ENCODE assay signal across 29 cellular contexts in genomic region chrX:151167791-151168345, GRCh38. TPM values are rescaled to one million over a fixed set of nuclear protein-coding genes. Genes with fewer than 3 reads are reported as not detected.
"Had no signal": no experiment of that assay in that cellular context is flagged by ENCODE, and none has a peak within 500 bp of the region (broad histone marks: within the 10 kb centered on the region; RNA-seq: fewer than 3 reads in every experiment).

No MANE protein-coding gene starts in this region.

- H3K4me3 ChIP-seq: adrenal gland, breast epithelium, coronary artery, K562, PC-9 had no signal

- H3K4me3 Mint-ChIP-seq: activated CD8-positive, alpha-beta T cell treated with anti-CD3 and anti-CD28 coated beads, Interleukin-2, amount 10 ng/mL, durations not matched to agents 7 days and 5 days; activated naive CD8-positive, alpha-beta T cell treated with anti-CD3 and anti-CD28 coated beads, Interleukin-2, amount 10 ng/mL, durations not matched to agents 7 days and 5 days; T-cell had no signal

- H3K9me3 Mint-ChIP-seq: activated naive CD8-positive, alpha-beta T cell treated with anti-CD3 and anti-CD28 coated beads, Interleukin-2, amount 10 ng/mL, durations not matched to agents 7 days and 5 days; T-cell had no signal

- H2AFZ ChIP-seq: PC-9 had no signal

- ATAC-seq: activated CD4-positive, CD25-positive, alpha-beta regulatory T cell treated with anti-CD3 and anti-CD28 coated beads, Interleukin-2, amount 50 U/mL, for 24 hours; activated CD8-positive, alpha-beta T cell treated with anti-CD3 and anti-CD28 coated beads, Interleukin-2, amount 10 ng/mL, durations not matched to agents 7 days and 5 days; K562; T-cell had no signal

- H3K9me3 ChIP-seq: adrenal gland had no signal

- H3K4me1 Mint-ChIP-seq: activated naive CD8-positive, alpha-beta T cell treated with anti-CD3 and anti-CD28 coated beads, Interleukin-2, amount 10 ng/mL, durations not matched to agents 7 days and 5 days; T-cell had no signal

- H3K36me3 Mint-ChIP-seq: activated naive CD8-positive, alpha-beta T cell treated with anti-CD3 and anti-CD28 coated beads, Interleukin-2, amount 10 ng/mL, durations not matched to agents 7 days and 5 days; T-cell had no signal

- H3K27ac ChIP-seq: adrenal gland, breast epithelium, coronary artery, PC-9, WERI-Rb-1 had no signal

- DNase-seq: activated CD4-positive, alpha-beta T cell treated with anti-CD3 and anti-CD28 coated beads for 4 hours; activated CD4-positive, alpha-beta T cell treated with anti-CD3 and anti-CD28 coated beads, Interleukin-2, amount 50 U/mL, for 4 hours; activated CD8-positive, alpha-beta memory T cell treated with anti-CD3 and anti-CD28 coated beads, Interleukin-2, amount 50 U/mL, for 48 hours; activated CD8-positive, alpha-beta T cell treated with anti-CD3 and anti-CD28 coated beads, Interleukin-2, amount 10 ng/mL, durations not matched to agents 7 days and 5 days; activated naive CD4-positive, alpha-beta T cell treated with anti-CD3 and anti-CD28 coated beads, Interleukin-2, amount 50 U/mL, for 16 hours; activated naive CD8-positive, alpha-beta T cell treated with anti-CD3 and anti-CD28 coated beads, Interleukin-2, amount 10 ng/mL, durations not matched to agents 7 days and 5 days; activated T-cell treated with anti-CD3 and anti-CD28 coated beads, Interleukin-2, amount 50 U/mL, for 1 hour; adrenal gland; anterior cingulate cortex; caudate nucleus; Kasumi-1; NCI-H1105 treated with DMSO at 0.1 percent for 48 hours; NCI-H146; NCI-H187 treated with DMSO at 0.1 percent for 48 hours; NCI-H2081 treated with DMSO at 0.1 percent for 48 hours; NCI-H446; NCI-H524 treated with DMSO at 0.1 percent for 48 hours; NCI-H774; PC-9; SHP77 treated with DMSO at 0.1 percent for 48 hours; T-cell; WERI-Rb-1 had no signal

- H3K36me3 ChIP-seq: adrenal gland, breast epithelium, WERI-Rb-1 had no signal

- H3K4me2 ChIP-seq: PC-9 had no signal

- H3K4me1 ChIP-seq: adrenal gland, breast epithelium had no signal

- H3K27ac Mint-ChIP-seq: activated CD8-positive, alpha-beta T cell treated with anti-CD3 and anti-CD28 coated beads, Interleukin-2, amount 10 ng/mL, durations not matched to agents 7 days and 5 days; activated naive CD8-positive, alpha-beta T cell treated with anti-CD3 and anti-CD28 coated beads, Interleukin-2, amount 10 ng/mL, durations not matched to agents 7 days and 5 days; T-cell had no signal

RNA-seq across cellular contexts. Expression of gene GPR50, which starts 8.5 kb away (rescaled TPM):
- total RNA-seq: activated CD8-positive, alpha-beta T cell treated with anti-CD3 and anti-CD28 coated beads, Interleukin-2, amount 10 ng/mL, durations not matched to agents 7 days and 5 days; activated naive CD8-positive, alpha-beta T cell treated with anti-CD3 and anti-CD28 coated beads, Interleukin-2, amount 10 ng/mL, durations not matched to agents 7 days and 5 days; adrenal gland; chondrocyte; K562; PC-9; SK-MEL-5; T-cell; T-helper 2 cell treated with Interferon-gamma antibody and Interleukin-4, amounts not matched to agents 100 ng/mL and 5 ng/mL, for 36 hours had no signal
